Comparison of ENCODE assay signal across 13 cellular contexts in the genomic region with DNA sequence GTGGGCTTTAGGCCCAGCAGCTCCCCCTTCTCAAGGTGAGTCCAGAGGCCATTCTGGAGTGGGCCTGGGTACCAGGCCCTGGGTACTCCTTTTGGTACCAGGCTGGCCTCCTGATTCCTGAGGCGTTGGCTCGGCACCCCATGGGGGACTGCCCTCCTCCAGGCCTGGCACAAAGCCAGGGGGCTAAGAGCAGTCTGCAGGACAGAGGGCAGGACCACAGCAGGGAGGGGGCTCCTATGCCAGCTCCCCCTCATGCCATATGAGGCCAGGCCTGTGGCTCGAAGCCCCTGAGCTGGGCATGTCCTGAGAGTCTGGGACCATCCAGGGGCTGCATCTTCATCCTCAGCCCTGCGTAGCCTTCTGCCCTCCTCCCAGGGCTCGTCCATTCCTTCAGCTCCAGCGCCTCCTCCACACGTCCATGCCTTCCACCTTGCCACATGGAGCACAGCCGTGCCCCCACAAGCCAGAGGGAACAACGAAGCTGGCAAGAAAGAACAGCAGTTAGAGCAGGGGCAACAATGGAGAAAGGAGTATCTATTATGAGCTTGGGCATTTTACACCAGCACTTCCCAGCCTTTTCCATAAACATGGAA. TPM values are rescaled to one million over a fixed set of nuclear protein-coding genes. Genes with fewer than 3 reads are reported as not detected.
DNase-seq lines count a peak whose midpoint lies in the region; ATAC-seq and TF ChIP-seq lines count a peak whose summit lies in the region.
"Had no signal": no experiment of that assay in that cellular context is flagged by ENCODE, and none has a peak within 500 bp of the region (broad histone marks: within the 10 kb centered on the region; RNA-seq: fewer than 3 reads in every experiment).

No MANE protein-coding gene starts in this region.

- H3K27ac ChIP-seq in GM23338 (ENCODE audit: low read depth) (no peak overlapping the region), breast epithelium (peak overlapping the region; percentile 93 to 98), stomach smooth muscle (ENCODE audit: low read length) (peak overlapping the region; percentile 64)

- H3K9me3 Mint-ChIP-seq in GM23338, result no peaks in the 10 kb centered on the region
- H3K9me3 Mint-ChIP-seq: activated T-helper 1 cell treated with anti-CD3 and anti-CD28 coated beads, Interleukin-12 subunit alpha, Interleukin-12 subunit beta, Interleukin-2, Interleukin-4 antibody, amounts not matched to agents 30 ng/mL and 10 ng/mL and 1 ng/mL, durations not matched to agents 14 hours and 24 hours and 36 hours; stimulated activated naive CD8-positive, alpha-beta T cell treated with anti-CD3 and anti-CD28 coated beads, Interleukin-15, Interleukin-2, amounts not matched to agents 100 ng/mL and 50 ng/mL, for 24 hours had no signal

- H3K27ac Mint-ChIP-seq in GM23338, result no peak overlapping the region
- H3K27ac Mint-ChIP-seq: activated T-helper 1 cell treated with anti-CD3 and anti-CD28 coated beads, Interleukin-12 subunit alpha, Interleukin-12 subunit beta, Interleukin-2, Interleukin-4 antibody, amounts not matched to agents 30 ng/mL and 10 ng/mL and 1 ng/mL, durations not matched to agents 14 hours and 24 hours and 36 hours; stimulated activated naive CD8-positive, alpha-beta T cell treated with anti-CD3 and anti-CD28 coated beads, Interleukin-15, Interleukin-2, amounts not matched to agents 100 ng/mL and 50 ng/mL, for 24 hours had no signal

- H3F3A ChIP-seq in GM23338 (replicated peaks; ENCODE audit: low read depth), result peaks cover 11% of the 10 kb centered on the region; the same call in 1 of the 2 replicates

- peaks cover 25% of the 10 kb centered on the region for H3K36me3 Mint-ChIP-seq in GM23338 (ENCODE audit: low read depth)

- H3K4me3 ChIP-seq in GM23338 (peak overlapping the region; percentile 88; the same call in 1 of the 2 replicates), breast epithelium (peak overlapping the region; percentile 64 to 92 (median 90)), kidney epithelial cell (ENCODE audit: low read depth, low read length) (peak overlapping the region; percentile 78), stomach smooth muscle (ENCODE audit: low read length in 2 of 2) (peak overlapping the region; percentile 92 to 96)
- H3K4me3 ChIP-seq: HAP-1 had no signal

- H3K9me3 ChIP-seq in breast epithelium, result no peaks in the 10 kb centered on the region
- H3K9me3 ChIP-seq in stomach smooth muscle (ENCODE audit: control insufficient read depth in 2 of 2, low read length in 2 of 2), result no peaks in the 10 kb centered on the region
- H3K9me3 ChIP-seq: HAP-1 had no signal

- DNase-seq in GM23338 (ENCODE audit: low spot score) (no peak), breast epithelium (ENCODE audit: low spot score in 2 of 2) (no peak), kidney epithelial cell (ENCODE audit: low read depth) (no peak), activated T-cell treated with anti-CD3 and anti-CD28 coated beads for 4 hours (no peak), NCI-H2029 treated with DMSO at 0.1 percent for 48 hours (lab: John Stamatoyannopoulos, UW) (no peak)
- no peak for DNase-seq in stimulated activated CD4-positive, alpha-beta T cell treated with anti-CD3 and anti-CD28 coated beads, Interleukin-4, amount 100 ng/mL, for 4 hours
- DNase-seq: activated CD4-positive, CD25-positive, alpha-beta regulatory T cell; NCI-H446 treated with DMSO at 0.1 percent for 48 hours had no signal

- H3K4me2 ChIP-seq in GM23338, result peak overlapping the region; percentile 48; the same call in 1 of the 2 replicates

- intact Hi-C loops in breast epithelium (cut with DNase I; ENCODE audit: low total_unique reads), result no loop called here

- peak overlapping the region in 1 of 2 donors; percentile 73 for H3K9ac ChIP-seq in stomach smooth muscle (ENCODE audit: low read length in 2 of 2)

- peaks cover 22% of the 10 kb centered on the region for H3K4me1 Mint-ChIP-seq in GM23338

- peaks cover 43% of the 10 kb centered on the region for H3K27me3 Mint-ChIP-seq in GM23338 (ENCODE audit: insufficient read depth, low read depth, poor library complexity)

- H3K27me3 ChIP-seq in GM23338 (ENCODE audit: insufficient read depth), result peaks cover 27% of the 10 kb centered on the region
- H3K27me3 ChIP-seq in breast epithelium, result no peaks in the 10 kb centered on the region
- no peaks in the 10 kb centered on the region for H3K27me3 ChIP-seq in kidney epithelial cell (ENCODE audit: control insufficient read depth, insufficient read depth, low read length)
- H3K27me3 ChIP-seq in stomach smooth muscle (ENCODE audit: control insufficient read depth in 1 of 2, insufficient read depth in 2 of 2, low read length in 2 of 2), result no peaks in the 10 kb centered on the region

- H3K4me1 ChIP-seq in GM23338 (ENCODE audit: insufficient read depth) (peaks cover 6% of the 10 kb centered on the region; the same call in 1 of the 2 replicates), breast epithelium (peaks cover 16 to 29% of the 10 kb centered on the region in 2 donors), stomach smooth muscle (ENCODE audit: control insufficient read depth, insufficient read depth, low read length) (peaks cover 59% of the 10 kb centered on the region)

- peaks cover 2% of the 10 kb centered on the region for H4K20me1 ChIP-seq in GM23338 (replicated peaks; ENCODE audit: insufficient read depth)

- no peak for TF ChIP-seq POLR2A in breast epithelium (IDR thresholded peaks at IDR 0.05)

- H2AFZ ChIP-seq in GM23338, result no peak overlapping the region

- ATAC-seq in GM23338 (no peak), GM18511 (IDR thresholded peaks at IDR 0.05; ENCODE audit: unreplicated experiment) (no peak)

- TF ChIP-seq CTCF in GM23338 (conservative IDR thresholded peaks at IDR 0.05; ENCODE audit: low read depth in 2 of 2) (no peak), breast epithelium (IDR thresholded peaks at IDR 0.05) (no peak), kidney epithelial cell (IDR thresholded peaks at IDR 0.05; ENCODE audit: insufficient read depth, low read length, poor library complexity, severe bottlenecking) (no peak)

- peaks cover 19% of the 10 kb centered on the region for H3K79me2 ChIP-seq in GM23338 (replicated peaks; ENCODE audit: insufficient read depth)

- H3K36me3 ChIP-seq in GM23338 (ENCODE audit: insufficient read depth) (no peaks in the 10 kb centered on the region; the same call in 1 of the 2 replicates), breast epithelium (no peaks in the 10 kb centered on the region), kidney epithelial cell (ENCODE audit: control insufficient read depth, insufficient read depth, low read length) (peaks cover 1% of the 10 kb centered on the region), stomach smooth muscle (ENCODE audit: control insufficient read depth in 2 of 2, insufficient read depth in 2 of 2, low read length in 2 of 2) (peaks cover 17 to 20% of the 10 kb centered on the region in 2 donors)
- H3K36me3 ChIP-seq: HAP-1 had no signal

- no peak overlapping the region for H3K4me3 Mint-ChIP-seq in GM23338
- H3K4me3 Mint-ChIP-seq: stimulated activated naive CD8-positive, alpha-beta T cell treated with anti-CD3 and anti-CD28 coated beads, Interleukin-15, Interleukin-2, amounts not matched to agents 100 ng/mL and 50 ng/mL, for 24 hours had no signal

- H3K9me2 ChIP-seq in GM23338 (ENCODE audit: insufficient read depth), result no peaks in the 10 kb centered on the region

TF ChIP-seq in GM23338, 12 proteins besides CTCF, POLR2A, EP300 and RAD21 (continues in another document):
- TF ChIP-seq NANOG (IDR thresholded peaks at IDR 0.05; ENCODE audit: borderline replicate concordance) (no peak), STAT1 (IDR thresholded peaks at IDR 0.05; ENCODE audit: unreplicated experiment) (no peak), ZNF114 (CRISPR knock-in tag; IDR thresholded peaks at IDR 0.05) (no peak), EZH2 (IDR thresholded peaks at IDR 0.05; ENCODE audit: low read depth, unreplicated experiment) (no peak), JUNB (IDR thresholded peaks at IDR 0.05; ENCODE audit: unreplicated experiment) (no peak)

RNA-seq across cellular contexts. Expression of a gene that starts 3.2 kb away (rescaled TPM):
- total RNA-seq in GM23338 (2014; rRNA removed; shearing (Covaris generic)), result 87.4 and 111 TPM in 2 replicates
- 37.5 and 38.9 TPM in 2 replicates for polyA plus RNA-seq in GM23338 (2016; fragmentation: Nextera tagmentation; extraction: Ambion mirVana)
- total RNA-seq in breast epithelium, result 100 to 1,000 TPM in 1 of 3 donors, 10 to 100 TPM in 2; 65.7 to 116 (median 92.7) TPM
- total RNA-seq in kidney epithelial cell, result 130 and 132 TPM in 2 replicates

RNA-seq across cellular contexts. Expression of a gene that starts 41.1 kb away (rescaled TPM):
- 24.1 and 29.9 TPM in 2 replicates for total RNA-seq in GM23338 (2014; rRNA removed; shearing (Covaris generic))
- 5.8 and 6.2 TPM in 2 replicates for polyA plus RNA-seq in GM23338 (2016; fragmentation: Nextera tagmentation; extraction: Ambion mirVana)
- total RNA-seq in breast epithelium (1,000 to 10,000 TPM in 1 of 3 donors, 100 to 1,000 TPM in 2; 186 to 1,491 (median 767) TPM), kidney epithelial cell (784 and 823 TPM in 2 replicates)

RNA-seq across cellular contexts. Expression of a gene that starts 44.3 kb away (rescaled TPM):
- total RNA-seq in GM23338 (2014; rRNA removed; shearing (Covaris generic)), result not detected in 2 replicates
- polyA plus RNA-seq in GM23338 (2016; fragmentation: Nextera tagmentation; extraction: Ambion mirVana), result 0.36 and 4.1 TPM in 2 replicates
- total RNA-seq in breast epithelium (under 1 TPM in 2 of 3 donors, not detected in 1; 0.15 to 0.66 TPM), kidney epithelial cell (not detected in 2 replicates)
- total RNA-seq: activated T-helper 1 cell treated with anti-CD3 and anti-CD28 coated beads, Interleukin-12 subunit alpha, Interleukin-12 subunit beta, Interleukin-2, Interleukin-4 antibody, amounts not matched to agents 30 ng/mL and 10 ng/mL and 1 ng/mL, durations not matched to agents 14 hours and 24 hours and 36 hours had no signal
